ENCODE assay signal across 8 cellular contexts in genomic region chr12:28191018-28191595, GRCh38. TPM values are rescaled to one million over a fixed set of nuclear protein-coding genes. Genes with fewer than 3 reads are reported as not detected.
DNase-seq lines count a peak whose midpoint lies in the region; ATAC-seq lines count a peak whose summit lies in the region.

No MANE protein-coding gene starts in this region.

- peaks cover 38% of the 10 kb centered on the region for H3K36me3 Mint-ChIP-seq in activated naive CD4-positive, alpha-beta T cell treated with anti-CD3 and anti-CD28 coated beads, Interleukin-2, amount 10 ng/mL, durations not matched to agents 7 days and 5 days

- H3K27me3 ChIP-seq in H7 (ENCODE audit: control insufficient read depth, insufficient read depth, low read length) (no peaks in the 10 kb centered on the region), NT2/D1 (ENCODE audit: insufficient read depth, insufficient read length) (no peaks in the 10 kb centered on the region), rectal smooth muscle tissue (ENCODE audit: control insufficient read depth, insufficient read depth, low read length) (no peaks in the 10 kb centered on the region)

- no peaks in the 10 kb centered on the region for H3K27me3 Mint-ChIP-seq in activated naive CD4-positive, alpha-beta T cell treated with anti-CD3 and anti-CD28 coated beads, Interleukin-2, amount 10 ng/mL, durations not matched to agents 7 days and 5 days

- H3K9me3 ChIP-seq in NT2/D1 (ENCODE audit: insufficient read depth, low read length): peaks cover 14% of the 10 kb centered on the region; the same call in 1 of the 2 replicates

- ATAC-seq in left cardiac atrium: peak; percentile 56 to 66

- CTCF ChIA-PET in activated naive CD4-positive, alpha-beta T cell treated with anti-CD3 and anti-CD28 coated beads, Interleukin-2, amount 10 ng/mL, durations not matched to agents 7 days and 5 days (lab: Charles Lee): interaction anchor here (0.8 to 1.7 kb wide), 3 partner anchors 13 to 58 kb away, joined by 4 to 7 read pairs (median 4); no protein-coding TSS in a partner anchor

- H3K9me3 Mint-ChIP-seq in activated naive CD4-positive, alpha-beta T cell treated with anti-CD3 and anti-CD28 coated beads, Interleukin-2, amount 10 ng/mL, durations not matched to agents 7 days and 5 days: peaks cover 17% of the 10 kb centered on the region

- peak; percentile 67 for DNase-seq in EH (ENCODE audit: low read depth)
- DNase-seq in H7: no peak
- no peak for DNase-seq in NT2/D1 (ENCODE audit: low read depth, low spot score)
- peak; percentile 43 for DNase-seq in activated naive CD4-positive, alpha-beta T cell treated with anti-CD3 and anti-CD28 coated beads, Interleukin-2, amount 10 ng/mL, durations not matched to agents 7 days and 5 days
- DNase-seq in left cardiac atrium: peak; percentile 33
- no peak for DNase-seq in NCI-H1417 treated with DMSO at 0.1 percent for 48 hours (lab: John Stamatoyannopoulos, UW)
- DNase-seq in NCI-H524 treated with DMSO at 0.1 percent for 48 hours (lab: John Stamatoyannopoulos, UW): no peak

- H3K4me3 Mint-ChIP-seq in activated naive CD4-positive, alpha-beta T cell treated with anti-CD3 and anti-CD28 coated beads, Interleukin-2, amount 10 ng/mL, durations not matched to agents 7 days and 5 days: peak overlapping the region; percentile 95

- intact Hi-C loops in left cardiac atrium (cut with DNase I): no loop called here

- H3K4me1 ChIP-seq in NT2/D1 (ENCODE audit: insufficient read depth, insufficient read length) (no peaks in the 10 kb centered on the region), rectal smooth muscle tissue (ENCODE audit: control insufficient read depth, insufficient read depth, low read length) (peaks cover 14% of the 10 kb centered on the region)

- peak overlapping the region; percentile 99 for H3K27ac Mint-ChIP-seq in activated naive CD4-positive, alpha-beta T cell treated with anti-CD3 and anti-CD28 coated beads, Interleukin-2, amount 10 ng/mL, durations not matched to agents 7 days and 5 days

- peak overlapping the region; percentile 91 for H3K9ac ChIP-seq in NT2/D1 (ENCODE audit: insufficient read length, low read depth)
- peak overlapping the region; percentile 98 for H3K9ac ChIP-seq in rectal smooth muscle tissue (ENCODE audit: low read length)

- H3K4me1 Mint-ChIP-seq in activated naive CD4-positive, alpha-beta T cell treated with anti-CD3 and anti-CD28 coated beads, Interleukin-2, amount 10 ng/mL, durations not matched to agents 7 days and 5 days: peaks cover 40% of the 10 kb centered on the region

- H3K36me3 ChIP-seq in H7 (replicated peaks; ENCODE audit: control insufficient read depth, insufficient read depth, low read length) (no peaks in the 10 kb centered on the region), NT2/D1 (ENCODE audit: insufficient read depth, insufficient read length, low read length) (peaks cover 7% of the 10 kb centered on the region), rectal smooth muscle tissue (ENCODE audit: control insufficient read depth, insufficient read depth, low read length) (no peaks in the 10 kb centered on the region)

- H3K27ac ChIP-seq in rectal smooth muscle tissue (ENCODE audit: low read depth, low read length): peak overlapping the region; percentile 100

- peak overlapping the region; percentile 85 for H3K4me3 ChIP-seq in H7 (ENCODE audit: insufficient read depth, low read depth, low read length)
- peak overlapping the region; percentile 96 for H3K4me3 ChIP-seq in NT2/D1 (ENCODE audit: insufficient read length, low read depth)
- H3K4me3 ChIP-seq in rectal smooth muscle tissue (ENCODE audit: low read length): peak overlapping the region; percentile 90

RNA-seq across cellular contexts. Expression of gene CCDC91, which starts 0.9 kb away (rescaled TPM):
- 9.5 and 11.5 TPM in 2 replicates for total RNA-seq in H7 (2014; rRNA removed; shearing (Covaris generic))
- total RNA-seq in left cardiac atrium: 10 to 100 TPM; 34.3 to 43.6 TPM

Comparison
In these comparisons a context has a peak if more than half of its experiments do, and no peak if none do; other contexts are left out.
1. DNase-seq: peak in EH (single experiment), activated naive CD4-positive, alpha-beta T cell treated with anti-CD3 and anti-CD28 coated beads, Interleukin-2, amount 10 ng/mL, durations not matched to agents 7 days and 5 days (single experiment) and left cardiac atrium (single experiment); none in H7 (single experiment), NT2/D1 (single experiment), NCI-H1417 treated with DMSO at 0.1 percent for 48 hours (single experiment) and NCI-H524 treated with DMSO at 0.1 percent for 48 hours (single experiment).
2. Peak in every context shown above with its lines, with median percentiles within 50 percentile points of each other: H3K4me3 ChIP-seq.